35 cellular contexts compared by ENCODE assay signal in the genomic region with DNA sequence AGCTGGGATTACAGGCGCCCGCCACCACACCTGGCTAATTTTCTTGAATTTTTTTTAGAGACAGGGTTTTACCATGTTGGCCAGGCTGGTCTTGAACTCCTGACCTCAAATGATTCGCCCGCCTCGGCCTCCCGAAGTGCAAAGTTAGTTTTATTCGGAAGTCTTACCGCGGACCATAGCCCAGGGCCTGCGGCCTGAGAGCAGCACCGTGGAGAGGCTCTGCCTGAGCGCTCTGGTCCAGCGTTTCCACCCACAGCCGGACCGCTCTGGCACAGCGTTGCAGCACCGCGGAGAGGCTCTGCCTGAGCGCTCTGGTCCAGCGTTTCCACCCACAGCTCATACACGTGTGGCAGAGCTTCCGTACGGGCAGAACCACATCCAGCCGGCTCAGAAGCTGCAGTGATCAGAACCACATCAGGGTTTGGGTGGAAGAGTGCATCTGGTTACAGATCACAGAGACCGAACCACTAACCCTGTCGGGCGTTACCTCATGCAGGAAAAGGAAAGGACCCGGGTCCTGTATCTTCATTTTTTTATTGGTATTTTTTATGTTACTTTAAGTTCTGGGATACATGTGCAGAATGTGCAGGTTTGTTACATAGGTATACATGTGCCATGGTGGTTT.
DNase-seq lines count a peak whose midpoint lies in the region; ATAC-seq and TF ChIP-seq lines count a peak whose summit lies in the region.
"Had no signal": no experiment of that assay in that cellular context is flagged by ENCODE, and none has a peak within 500 bp of the region (broad histone marks: within the 10 kb centered on the region; RNA-seq: fewer than 3 reads in every experiment).

No MANE protein-coding gene starts in this region.

- H2AK5ac ChIP-seq in neuronal stem cell (ENCODE audit: low read depth, low read length) = peak overlapping the region; percentile 75

- peak overlapping the region; percentile 89 for H3K23ac ChIP-seq in neuronal stem cell (ENCODE audit: low read depth, low read length, poor library complexity)

- H2BK5ac ChIP-seq in neuronal stem cell (ENCODE audit: low read length) = no peak overlapping the region

- CTCF ChIA-PET in activated naive CD4-positive, alpha-beta T cell treated with anti-CD3 and anti-CD28 coated beads, Interleukin-2, amount 10 ng/mL, durations not matched to agents 7 days and 5 days (lab: Charles Lee) = no interaction called here

- no CpG with 5 or more reads among the region's 28 CpGs for WGBS in neuronal stem cell (ENCODE audit: extremely low coverage in 2 of 2, insufficient read length in 2 of 2, insufficient replicate concordance in 1 of 2), 2 donors

- peak overlapping the region; percentile 73 for H2BK12ac ChIP-seq in neuronal stem cell (ENCODE audit: low read length)

- H4K91ac ChIP-seq in neuronal stem cell (ENCODE audit: low read depth, low read length, poor library complexity) = no peak overlapping the region

- no peak for TF ChIP-seq CTCF in right atrium auricular region (IDR thresholded peaks at IDR 0.05)

- H3K14ac ChIP-seq in neuronal stem cell (ENCODE audit: low read length) = peak overlapping the region; percentile 38

- H3K27ac ChIP-seq in right atrium auricular region (no peak overlapping the region), neuronal stem cell (replicated peaks; ENCODE audit: low read length) (no peak overlapping the region)
- H3K27ac ChIP-seq: 22Rv1; A549; BLaER1; BLaER1 treated with 17β-estradiol and CSF1 and Interleukin-3, amounts not matched to agents 10 nM and 100 nM; C4-2B had no signal

- no peaks in the 10 kb centered on the region for H3K27me3 ChIP-seq in right atrium auricular region
- H3K27me3 ChIP-seq in H7 (ENCODE audit: control insufficient read depth, insufficient read depth, low read length) = no peaks in the 10 kb centered on the region
- peaks cover 0 to 13% (median 0%) of the 10 kb centered on the region in 3 experiments for H3K27me3 ChIP-seq in neuronal stem cell (ENCODE audit: control insufficient read depth in 3 of 3, insufficient read depth in 3 of 3, low read depth in 1 of 3, low read length in 3 of 3)
- H3K27me3 ChIP-seq: BLaER1; BLaER1 treated with 17β-estradiol and CSF1 and Interleukin-3, amounts not matched to agents 10 nM and 100 nM had no signal

- no peak overlapping the region for H3K9ac ChIP-seq in neuronal stem cell (ENCODE audit: low read depth, low read length, poor library complexity)
- H3K9ac ChIP-seq: BLaER1; BLaER1 treated with 17β-estradiol and CSF1 and Interleukin-3, amounts not matched to agents 10 nM and 100 nM had no signal

- H3K79me1 ChIP-seq in neuronal stem cell (ENCODE audit: low read depth, low read length) = no peaks in the 10 kb centered on the region

- H2BK15ac ChIP-seq in neuronal stem cell (ENCODE audit: low read length) = no peak overlapping the region

- no peak overlapping the region for H2AFZ ChIP-seq in neuronal stem cell (ENCODE audit: low read length)

- H3K4me2 ChIP-seq in neuronal stem cell (ENCODE audit: insufficient read depth, low read length, poor library complexity, severe bottlenecking) = no peak overlapping the region
- H3K4me2 ChIP-seq: A549; BLaER1; BLaER1 treated with 17β-estradiol and CSF1 and Interleukin-3, amounts not matched to agents 10 nM and 100 nM had no signal

- no peak overlapping the region for H3K27ac Mint-ChIP-seq in activated naive CD4-positive, alpha-beta T cell treated with anti-CD3 and anti-CD28 coated beads, Interleukin-2, amount 10 ng/mL, durations not matched to agents 7 days and 5 days
- H3K27ac Mint-ChIP-seq: B cell; CD4-positive, alpha-beta memory T cell; CD4-positive, alpha-beta T cell; CD4-positive, CD25-positive, alpha-beta regulatory T cell; CD8-positive, alpha-beta memory T cell had no signal

- no peak overlapping the region for H2BK120ac ChIP-seq in neuronal stem cell (ENCODE audit: low read depth, low read length)

- intact Hi-C loops in cardiac septum (cut with DNase I) = no loop called here

- H3K4me1 Mint-ChIP-seq in activated naive CD4-positive, alpha-beta T cell treated with anti-CD3 and anti-CD28 coated beads, Interleukin-2, amount 10 ng/mL, durations not matched to agents 7 days and 5 days = no peaks in the 10 kb centered on the region
- H3K4me1 Mint-ChIP-seq: B cell; CD14-positive monocyte; CD4-positive, CD25-positive, alpha-beta regulatory T cell; CD8-positive, alpha-beta memory T cell had no signal

- H3K36me3 ChIP-seq in right atrium auricular region (no peaks in the 10 kb centered on the region), H7 (replicated peaks; ENCODE audit: control insufficient read depth, insufficient read depth, low read length) (no peaks in the 10 kb centered on the region), neuronal stem cell (replicated peaks in 1 of 2; ENCODE audit: control insufficient read depth in 2 of 2, insufficient read depth in 2 of 2, low read length in 2 of 2) (no peaks in the 10 kb centered on the region)
- H3K36me3 ChIP-seq: BE2C; BLaER1; BLaER1 treated with 17β-estradiol and CSF1 and Interleukin-3, amounts not matched to agents 10 nM and 100 nM had no signal

- no peaks in the 10 kb centered on the region for H3K4me1 ChIP-seq in right atrium auricular region
- no peaks in the 10 kb centered on the region for H3K4me1 ChIP-seq in neuronal stem cell (ENCODE audit: control insufficient read depth in 2 of 2, insufficient read depth in 1 of 2, low read depth in 1 of 2, low read length in 2 of 2)
- H3K4me1 ChIP-seq: A549, BE2C, Caco-2 had no signal

- H3K9me3 Mint-ChIP-seq in activated naive CD4-positive, alpha-beta T cell treated with anti-CD3 and anti-CD28 coated beads, Interleukin-2, amount 10 ng/mL, durations not matched to agents 7 days and 5 days = no peaks in the 10 kb centered on the region
- H3K9me3 Mint-ChIP-seq: CD4-positive, alpha-beta memory T cell; CD4-positive, alpha-beta T cell; CD4-positive, CD25-positive, alpha-beta regulatory T cell; CD8-positive, alpha-beta memory T cell; CD8-positive, alpha-beta T cell had no signal

- H3K4me3 ChIP-seq in right atrium auricular region (no peak overlapping the region), H7 (ENCODE audit: insufficient read depth, low read depth, low read length) (no peak overlapping the region), neuronal stem cell (ENCODE audit: low read length in 2 of 2) (no peak overlapping the region)
- H3K4me3 ChIP-seq: A549; BLaER1; BLaER1 treated with 17β-estradiol and CSF1 and Interleukin-3, amounts not matched to agents 10 nM and 100 nM had no signal

- peak; percentile 33 for DNase-seq in cardiac septum (ENCODE audit: low spot score)
- no peak for DNase-seq in right atrium auricular region (ENCODE audit: low spot score)
- DNase-seq in H7 = peak; percentile 15
- DNase-seq in mesenteric fat pad (ENCODE audit: low spot score) = peak; percentile 81
- no peak for DNase-seq in neuronal stem cell (ENCODE audit: low spot score)
- no peak for DNase-seq in activated naive CD4-positive, alpha-beta T cell treated with anti-CD3 and anti-CD28 coated beads, Interleukin-2, amount 10 ng/mL, durations not matched to agents 7 days and 5 days
- no peak for DNase-seq in NCI-H187 (lab: John Stamatoyannopoulos, UW)
- DNase-seq: 8988T; ACHN; AML-193; BE2C; C1 segment of cervical spinal cord; Caco-2; Calu3; CD4-positive, alpha-beta memory T cell; CD4-positive, alpha-beta T cell; CD4-positive, CD25-positive, alpha-beta regulatory T cell; CD8-positive, alpha-beta memory T cell; CD8-positive, alpha-beta T cell; COR-L47; DMS 273 treated with DMSO at 0.1 percent for 48 hours; DMS153; DMS53; DMS79; DMS79 treated with DMSO at 0.1 percent for 48 hours; DND-41; EL had no signal

- no peak overlapping the region for H3K18ac ChIP-seq in neuronal stem cell (ENCODE audit: low read length)

- ATAC-seq in GM18517 (IDR thresholded peaks at IDR 0.05; ENCODE audit: unreplicated experiment) = no peak
- ATAC-seq: A549; CD8-positive, alpha-beta T cell had no signal

- H3K36me3 Mint-ChIP-seq in activated naive CD4-positive, alpha-beta T cell treated with anti-CD3 and anti-CD28 coated beads, Interleukin-2, amount 10 ng/mL, durations not matched to agents 7 days and 5 days = no peaks in the 10 kb centered on the region
- H3K36me3 Mint-ChIP-seq: CD14-positive monocyte; CD4-positive, alpha-beta memory T cell; CD4-positive, CD25-positive, alpha-beta regulatory T cell; CD8-positive, alpha-beta memory T cell; CD8-positive, alpha-beta T cell had no signal

- H3K9me3 ChIP-seq in right atrium auricular region (no peaks in the 10 kb centered on the region), neuronal stem cell (replicated peaks in 1 of 2; ENCODE audit: control insufficient read depth in 2 of 2, insufficient read depth in 1 of 2, low read depth in 1 of 2, low read length in 2 of 2) (peaks cover 0 to 2% of the 10 kb centered on the region in 2 donors)
- H3K9me3 ChIP-seq: A549, BE2C, Caco-2 had no signal

- H3K4ac ChIP-seq in neuronal stem cell (ENCODE audit: low read length) = peak overlapping the region; percentile 89

- no peaks in the 10 kb centered on the region for H3K27me3 Mint-ChIP-seq in activated naive CD4-positive, alpha-beta T cell treated with anti-CD3 and anti-CD28 coated beads, Interleukin-2, amount 10 ng/mL, durations not matched to agents 7 days and 5 days
- H3K27me3 Mint-ChIP-seq: B cell had no signal

- H4K8ac ChIP-seq in neuronal stem cell (ENCODE audit: low read depth, low read length) = no peak overlapping the region

- H3K4me3 Mint-ChIP-seq in activated naive CD4-positive, alpha-beta T cell treated with anti-CD3 and anti-CD28 coated beads, Interleukin-2, amount 10 ng/mL, durations not matched to agents 7 days and 5 days = no peak overlapping the region
- H3K4me3 Mint-ChIP-seq: B cell; CD14-positive monocyte; CD4-positive, alpha-beta memory T cell; CD4-positive, alpha-beta T cell; CD4-positive, CD25-positive, alpha-beta regulatory T cell; CD8-positive, alpha-beta memory T cell; CD8-positive, alpha-beta T cell had no signal

Comparison
In these comparisons a context has a peak if more than half of its experiments do, and no peak if none do; other contexts are left out.
1. DNase-seq: peak in cardiac septum (single experiment), H7 (single experiment) and mesenteric fat pad (single experiment); none in right atrium auricular region (single experiment), neuronal stem cell (single experiment), activated naive CD4-positive, alpha-beta T cell treated with anti-CD3 and anti-CD28 coated beads, Interleukin-2, amount 10 ng/mL, durations not matched to agents 7 days and 5 days (single experiment) and NCI-H187 (0 of 2).